1 cellular context compared by ENCODE assay signal in the genomic region with DNA sequence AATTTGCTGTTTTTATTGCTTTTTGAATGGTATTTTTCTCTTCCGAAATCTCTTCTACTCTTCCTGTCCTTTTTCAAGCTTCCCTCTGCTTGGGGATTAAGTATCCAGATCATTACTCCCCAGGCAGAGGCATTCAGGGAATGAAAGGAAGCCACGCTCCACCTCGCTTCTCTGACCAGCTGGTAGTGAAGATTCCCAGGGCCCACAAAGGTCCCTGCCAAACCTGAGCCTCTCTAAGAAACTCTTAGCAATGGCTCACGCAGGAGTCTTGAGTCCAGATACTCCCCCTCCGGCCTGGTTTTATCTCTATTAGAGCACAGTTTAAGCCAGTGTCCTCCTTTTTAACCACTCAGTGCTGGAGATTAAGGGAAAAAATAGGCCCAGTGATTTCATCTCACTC.
TF ChIP-seq lines count a peak whose summit lies in the region.

No MANE protein-coding gene starts in this region.

TF ChIP-seq in IMR-90, 13 proteins besides CTCF, POLR2A, EP300 and RAD21:
- TF ChIP-seq RCOR1 (IDR thresholded peaks at IDR 0.05; ENCODE audit: insufficient replicate concordance, low read length) (no peak), SMC3 (IDR thresholded peaks at IDR 0.05; ENCODE audit: low read depth, low read length) (no peak), BHLHE40 (IDR thresholded peaks at IDR 0.05; ENCODE audit: low read depth, low read length) (no peak), MXI1 (IDR thresholded peaks at IDR 0.05; ENCODE audit: borderline replicate concordance, low read depth, low read length) (no peak), MAZ (IDR thresholded peaks at IDR 0.05; ENCODE audit: borderline replicate concordance, low read depth, low read length) (no peak), CEBPB (IDR thresholded peaks at IDR 0.05; ENCODE audit: low read depth, low read length) (no peak), MAFK (IDR thresholded peaks at IDR 0.05; ENCODE audit: low read depth, low read length) (no peak), RFX5 (IDR thresholded peaks at IDR 0.05; ENCODE audit: low read depth, low read length) (no peak), CHD1 (IDR thresholded peaks at IDR 0.05; ENCODE audit: low read depth, low read length) (no peak), FOS (IDR thresholded peaks at IDR 0.05; ENCODE audit: low read depth, low read length) (no peak), NFE2L2 (IDR thresholded peaks at IDR 0.05; ENCODE audit: low read depth, low read length) (no peak)
- TF ChIP-seq, protein P1, sequence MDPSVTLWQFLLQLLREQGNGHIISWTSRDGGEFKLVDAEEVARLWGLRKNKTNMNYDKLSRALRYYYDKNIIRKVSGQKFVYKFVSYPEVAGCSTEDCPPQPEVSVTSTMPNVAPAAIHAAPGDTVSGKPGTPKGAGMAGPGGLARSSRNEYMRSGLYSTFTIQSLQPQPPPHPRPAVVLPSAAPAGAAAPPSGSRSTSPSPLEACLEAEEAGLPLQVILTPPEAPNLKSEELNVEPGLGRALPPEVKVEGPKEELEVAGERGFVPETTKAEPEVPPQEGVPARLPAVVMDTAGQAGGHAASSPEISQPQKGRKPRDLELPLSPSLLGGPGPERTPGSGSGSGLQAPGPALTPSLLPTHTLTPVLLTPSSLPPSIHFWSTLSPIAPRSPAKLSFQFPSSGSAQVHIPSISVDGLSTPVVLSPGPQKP (IDR thresholded peaks at IDR 0.05; ENCODE audit: borderline replicate concordance, low read depth, low read length): no peak
- TF ChIP-seq, protein P2, sequence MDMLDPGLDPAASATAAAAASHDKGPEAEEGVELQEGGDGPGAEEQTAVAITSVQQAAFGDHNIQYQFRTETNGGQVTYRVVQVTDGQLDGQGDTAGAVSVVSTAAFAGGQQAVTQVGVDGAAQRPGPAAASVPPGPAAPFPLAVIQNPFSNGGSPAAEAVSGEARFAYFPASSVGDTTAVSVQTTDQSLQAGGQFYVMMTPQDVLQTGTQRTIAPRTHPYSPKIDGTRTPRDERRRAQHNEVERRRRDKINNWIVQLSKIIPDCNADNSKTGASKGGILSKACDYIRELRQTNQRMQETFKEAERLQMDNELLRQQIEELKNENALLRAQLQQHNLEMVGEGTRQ (IDR thresholded peaks at IDR 0.05; ENCODE audit: low read depth, low read length): no peak
